In the genomic region with DNA sequence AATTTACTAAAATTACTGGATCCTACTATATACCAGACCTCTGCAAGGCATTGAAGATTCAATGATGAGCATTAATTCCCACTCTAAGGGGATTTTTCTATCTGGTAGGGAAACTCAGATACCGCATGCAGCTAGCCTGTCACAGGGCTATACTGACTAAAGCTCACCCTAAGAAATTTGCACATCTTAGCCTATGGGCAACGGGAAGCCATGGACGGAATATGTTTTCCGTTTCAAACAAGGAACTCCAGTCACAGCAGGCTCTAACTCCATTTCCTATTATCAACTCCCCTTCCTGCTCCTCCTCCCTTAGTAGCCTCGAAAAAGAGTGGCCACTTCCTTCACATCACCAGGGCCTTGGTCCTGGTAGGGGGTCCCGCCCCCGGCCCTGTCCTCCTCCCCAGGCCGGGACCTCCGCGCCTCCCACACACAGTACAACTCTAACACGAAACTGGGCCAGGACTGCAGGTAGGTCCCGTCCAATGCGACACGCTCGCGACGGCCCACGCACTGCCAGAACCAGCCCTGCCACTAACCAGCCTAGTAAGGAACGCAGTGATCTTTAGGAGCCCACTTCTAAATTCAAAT, we compare ENCODE assay signal across 8 cellular contexts. TPM values are rescaled to one million over a fixed set of nuclear protein-coding genes. Genes with fewer than 3 reads are reported as not detected.
A peak's percentile ranks its signal among the peaks of the same experiment; 100 is the strongest.
DNase-seq lines count a peak whose midpoint lies in the region; ATAC-seq and TF ChIP-seq lines count a peak whose summit lies in the region.

No MANE protein-coding gene starts in this region.

- no peaks in the 10 kb centered on the region for H3K9me3 Mint-ChIP-seq in activated B cell treated with CpG ODN at 0.5 μM for 24 hours

- intact Hi-C loops in activated B cell treated with CpG ODN at 0.5 μM for 24 hours (cut with micrococcal nuclease): loop anchor here (1.0 to 5.0 kb wide), 4 partner anchors 19 to 1008 kb away; partner anchors contain the start of genes ACTR1B and KANSL3
- intact Hi-C loops in Right ventricle myocardium superior (cut with DNase I): loop anchor here (5.0 kb wide), 1 partner anchor 52 kb away; no protein-coding TSS in a partner anchor
- intact Hi-C loops in prostate gland (cut with DNase I): loop anchor here (10.0 kb wide), 1 partner anchor 50 kb away; no protein-coding TSS in a partner anchor

- H3K4me3 Mint-ChIP-seq in activated B cell treated with CpG ODN at 0.5 μM for 24 hours: peak overlapping the region; percentile 94

- peaks cover 32% of the 10 kb centered on the region for H3K36me3 Mint-ChIP-seq in activated B cell treated with CpG ODN at 0.5 μM for 24 hours (ENCODE audit: low read depth)

- H3K27ac ChIP-seq in HUES64 (ENCODE audit: low read depth, low read length): peak overlapping the region; percentile 85
- peak overlapping the region; percentile 92 to 95 for H3K27ac ChIP-seq in prostate gland

- TF ChIP-seq CTCF in activated B cell treated with CpG ODN at 0.5 μM for 24 hours (IDR thresholded peaks at IDR 0.05) (no peak), prostate gland (IDR thresholded peaks at IDR 0.05) (no peak)

- peak overlapping the region; percentile 94 for H3K27ac Mint-ChIP-seq in activated B cell treated with CpG ODN at 0.5 μM for 24 hours

- 7% methylated on average over 19 of the region's 19 CpGs for whole genome bisulfite sequencing in HUES64
- WGBS in prostate gland: 10% methylated on average over 19 of the region's 19 CpGs

- CTCF ChIA-PET in activated B cell treated with CpG ODN at 0.5 μM for 24 hours (lab: Charles Lee): interaction anchor here (0.6 to 2.0 kb wide), 4 partner anchors 18 to 55 kb away, joined by 4 to 18 read pairs (median 10); partner anchors contain the start of gene ACTR1B

- peaks cover 19% of the 10 kb centered on the region for H3K4me1 Mint-ChIP-seq in activated B cell treated with CpG ODN at 0.5 μM for 24 hours

- H3K4me1 ChIP-seq in HUES64 (ENCODE audit: insufficient read depth, low read length) (peaks cover 8% of the 10 kb centered on the region; the same call in 1 of the 2 replicates), prostate gland (replicated peaks) (no peaks in the 10 kb centered on the region)

- H3K9me3 ChIP-seq in HUES64 (ENCODE audit: insufficient read depth, low read depth, low read length): no peaks in the 10 kb centered on the region
- no peaks in the 10 kb centered on the region for H3K9me3 ChIP-seq in prostate gland

- H3K27me3 ChIP-seq in HUES64 (ENCODE audit: insufficient read depth, low read length): no peaks in the 10 kb centered on the region
- no peaks in the 10 kb centered on the region for H3K27me3 ChIP-seq in prostate gland (replicated peaks; ENCODE audit: insufficient read depth)

- no peak for TF ChIP-seq POLR2A in prostate gland (IDR thresholded peaks at IDR 0.05)

- peak overlapping the region; percentile 69 for H3K9ac ChIP-seq in HUES64 (ENCODE audit: low read depth, low read length)

- DNase-seq in EH (ENCODE audit: low read depth) (peak; percentile 26), activated B cell treated with CpG ODN at 0.5 μM for 24 hours (no peak), Right ventricle myocardium superior (peak; percentile 64), prostate gland (ENCODE audit: low spot score) (no peak), NCI-H1436 (lab: John Stamatoyannopoulos, UW) (no peak), ecto neural progenitor cell (ENCODE audit: low spot score) (no peak)

- POLR2A ChIA-PET in activated B cell treated with CpG ODN at 0.5 μM for 24 hours (lab: Charles Lee): interaction anchor here (0.6 to 10.2 kb wide), 7 partner anchors 17 to 839 kb away, joined by 3 to 207 read pairs (median 5); partner anchors contain the start of genes ACTR1B, ANKRD36B and C2orf92

- H3K36me3 ChIP-seq in HUES64 (ENCODE audit: insufficient read depth, low read length): peaks cover 31% of the 10 kb centered on the region
- peaks cover 6 to 7% of the 10 kb centered on the region in 2 donors for H3K36me3 ChIP-seq in prostate gland

- peak overlapping the region; percentile 85 for H3K4me3 ChIP-seq in HUES64 (ENCODE audit: low read length)
- H3K4me3 ChIP-seq in prostate gland: peak overlapping the region; percentile 82 to 96

- peak; percentile 35 for ATAC-seq in GM21390 (IDR thresholded peaks at IDR 0.05; ENCODE audit: unreplicated experiment)
- ATAC-seq in activated B cell treated with CpG ODN at 0.5 μM for 24 hours (ENCODE audit: low read depth): peak; percentile 40
- peak; percentile 58 for ATAC-seq in Right ventricle myocardium superior (ENCODE audit: poor library complexity)

- no peaks in the 10 kb centered on the region for H3K27me3 Mint-ChIP-seq in activated B cell treated with CpG ODN at 0.5 μM for 24 hours

RNA-seq across cellular contexts. Expression of gene COX5B, which starts 0.7 kb away (rescaled TPM):
- 251 TPM for polyA plus RNA-seq in HUES64 (2013, experiment 1 of 2)
- 255 TPM for polyA plus RNA-seq in HUES64 (2013, experiment 2 of 2)
- 156 and 183 TPM in 2 replicates for total RNA-seq in activated B cell treated with CpG ODN at 0.5 μM for 24 hours
- 1,337 TPM for total RNA-seq in Right ventricle myocardium superior
- 100 to 1,000 TPM; 363 to 469 TPM for total RNA-seq in prostate gland

RNA-seq across cellular contexts. Expression of gene ACTR1B, which starts 18.6 kb away (rescaled TPM):
- 32.0 TPM for polyA plus RNA-seq in HUES64 (2013, experiment 1 of 2)
- polyA plus RNA-seq in HUES64 (2013, experiment 2 of 2): 42.0 TPM
- total RNA-seq in activated B cell treated with CpG ODN at 0.5 μM for 24 hours (55.0 and 55.9 TPM in 2 replicates), Right ventricle myocardium superior (54.5 TPM), prostate gland (100 to 1,000 TPM in 1 of 2 donors, 10 to 100 TPM in 1; 80.5 to 102 TPM)

RNA-seq across cellular contexts. Expression of gene C2orf92, which starts 24.3 kb away (rescaled TPM):
- 2.0 TPM for polyA plus RNA-seq in HUES64 (2013, experiment 1 of 2)
- 2.6 TPM for polyA plus RNA-seq in HUES64 (2013, experiment 2 of 2)
- total RNA-seq in activated B cell treated with CpG ODN at 0.5 μM for 24 hours (8.9 and 14.4 TPM in 2 replicates), Right ventricle myocardium superior (1.2 TPM), prostate gland (1 to 10 TPM; 2.0 to 7.0 TPM)

RNA-seq across cellular contexts. Expression of gene ANKRD36B, which starts 55.5 kb away (rescaled TPM):
- polyA plus RNA-seq in HUES64 (2013, experiment 1 of 2): 4.6 TPM
- polyA plus RNA-seq in HUES64 (2013, experiment 2 of 2): 3.0 TPM
- 25.5 and 29.8 TPM in 2 replicates for total RNA-seq in activated B cell treated with CpG ODN at 0.5 μM for 24 hours
- 2.6 TPM for total RNA-seq in Right ventricle myocardium superior
- total RNA-seq in prostate gland: 10 to 100 TPM; 13.0 to 57.9 TPM

Comparison
In these comparisons a context has a peak if more than half of its experiments do, and no peak if none do; other contexts are left out.
1. DNase-seq: peak in EH (single experiment) and Right ventricle myocardium superior (single experiment); none in activated B cell treated with CpG ODN at 0.5 μM for 24 hours (single experiment), prostate gland (single experiment), NCI-H1436 (single experiment) and ecto neural progenitor cell (single experiment).
2. Peak in every context shown above with its lines, with median percentiles within 50 percentile points of each other: ATAC-seq.